1 cellular context compared by ENCODE assay signal in the genomic region with DNA sequence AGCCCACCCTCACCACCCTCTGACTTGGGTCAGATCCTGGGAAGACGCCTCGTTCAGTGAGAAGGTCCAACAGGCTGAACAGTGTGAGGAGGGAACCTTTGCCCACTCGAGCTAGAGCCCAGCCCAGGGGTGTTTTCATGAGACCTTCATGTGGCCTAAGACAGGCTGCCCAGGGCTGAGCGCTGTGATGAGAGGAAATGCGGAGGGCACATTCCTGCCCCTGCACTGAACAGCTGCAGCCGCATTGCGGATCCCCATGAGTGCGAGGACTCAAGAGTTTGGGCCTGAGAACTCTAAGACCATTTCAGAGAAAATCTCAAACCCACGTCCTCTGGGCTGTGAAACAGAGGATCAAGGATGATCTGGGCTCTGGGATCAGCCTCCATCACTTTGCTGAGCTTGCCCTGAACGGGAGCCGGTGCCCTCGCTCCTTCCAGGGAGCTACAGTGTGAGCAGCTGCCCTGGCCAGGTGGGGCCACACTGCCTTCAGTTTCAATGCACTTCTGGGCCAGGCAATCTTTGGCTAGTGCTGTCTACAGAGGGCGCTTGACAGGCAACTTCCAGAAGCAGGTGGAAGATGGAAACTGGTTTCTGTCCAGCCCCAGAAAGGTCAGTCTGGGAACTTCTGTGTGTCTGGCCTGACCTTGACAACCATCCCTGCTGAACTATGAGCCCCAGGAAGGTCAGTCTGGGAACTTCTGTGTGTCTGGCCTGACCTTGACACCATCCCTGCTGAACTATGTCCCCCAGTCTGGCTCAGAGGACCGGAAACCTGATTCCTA.
TF ChIP-seq lines count a peak whose summit lies in the region.

No MANE protein-coding gene starts in this region.

TF ChIP-seq in HepG2, 621 proteins besides CTCF, POLR2A, EP300 and RAD21 (continued from another document and continues in another):
- TF ChIP-seq, protein P1, sequence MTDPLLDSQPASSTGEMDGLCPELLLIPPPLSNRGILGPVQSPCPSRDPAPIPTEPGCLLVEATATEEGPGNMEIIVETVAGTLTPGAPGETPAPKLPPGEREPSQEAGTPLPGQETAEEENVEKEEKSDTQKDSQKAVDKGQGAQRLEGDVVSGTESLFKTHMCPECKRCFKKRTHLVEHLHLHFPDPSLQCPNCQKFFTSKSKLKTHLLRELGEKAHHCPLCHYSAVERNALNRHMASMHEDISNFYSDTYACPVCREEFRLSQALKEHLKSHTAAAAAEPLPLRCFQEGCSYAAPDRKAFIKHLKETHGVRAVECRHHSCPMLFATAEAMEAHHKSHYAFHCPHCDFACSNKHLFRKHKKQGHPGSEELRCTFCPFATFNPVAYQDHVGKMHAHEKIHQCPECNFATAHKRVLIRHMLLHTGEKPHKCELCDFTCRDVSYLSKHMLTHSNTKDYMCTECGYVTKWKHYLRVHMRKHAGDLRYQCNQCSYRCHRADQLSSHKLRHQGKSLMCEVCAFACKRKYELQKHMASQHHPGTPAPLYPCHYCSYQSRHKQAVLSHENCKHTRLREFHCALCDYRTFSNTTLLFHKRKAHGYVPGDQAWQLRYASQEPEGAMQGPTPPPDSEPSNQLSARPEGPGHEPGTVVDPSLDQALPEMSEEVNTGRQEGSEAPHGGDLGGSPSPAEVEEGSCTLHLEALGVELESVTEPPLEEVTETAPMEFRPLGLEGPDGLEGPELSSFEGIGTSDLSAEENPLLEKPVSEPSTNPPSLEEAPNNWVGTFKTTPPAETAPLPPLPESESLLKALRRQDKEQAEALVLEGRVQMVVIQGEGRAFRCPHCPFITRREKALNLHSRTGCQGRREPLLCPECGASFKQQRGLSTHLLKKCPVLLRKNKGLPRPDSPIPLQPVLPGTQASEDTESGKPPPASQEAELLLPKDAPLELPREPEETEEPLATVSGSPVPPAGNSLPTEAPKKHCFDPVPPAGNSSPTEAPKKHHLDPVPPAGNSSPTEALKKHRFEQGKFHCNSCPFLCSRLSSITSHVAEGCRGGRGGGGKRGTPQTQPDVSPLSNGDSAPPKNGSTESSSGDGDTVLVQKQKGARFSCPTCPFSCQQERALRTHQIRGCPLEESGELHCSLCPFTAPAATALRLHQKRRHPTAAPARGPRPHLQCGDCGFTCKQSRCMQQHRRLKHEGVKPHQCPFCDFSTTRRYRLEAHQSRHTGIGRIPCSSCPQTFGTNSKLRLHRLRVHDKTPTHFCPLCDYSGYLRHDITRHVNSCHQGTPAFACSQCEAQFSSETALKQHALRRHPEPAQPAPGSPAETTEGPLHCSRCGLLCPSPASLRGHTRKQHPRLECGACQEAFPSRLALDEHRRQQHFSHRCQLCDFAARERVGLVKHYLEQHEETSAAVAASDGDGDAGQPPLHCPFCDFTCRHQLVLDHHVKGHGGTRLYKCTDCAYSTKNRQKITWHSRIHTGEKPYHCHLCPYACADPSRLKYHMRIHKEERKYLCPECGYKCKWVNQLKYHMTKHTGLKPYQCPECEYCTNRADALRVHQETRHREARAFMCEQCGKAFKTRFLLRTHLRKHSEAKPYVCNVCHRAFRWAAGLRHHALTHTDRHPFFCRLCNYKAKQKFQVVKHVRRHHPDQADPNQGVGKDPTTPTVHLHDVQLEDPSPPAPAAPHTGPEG (CRISPR knock-in tag; IDR thresholded peaks at IDR 0.05) = no peak
- TF ChIP-seq ZNF264 (CRISPR knock-in tag; IDR thresholded peaks at IDR 0.05) = no peak
- no peak for TF ChIP-seq ZNF30 (CRISPR knock-in tag; IDR thresholded peaks at IDR 0.05)
- no peak for TF ChIP-seq ZNF468 (CRISPR knock-in tag; IDR thresholded peaks at IDR 0.05)
- TF ChIP-seq, protein P2, sequence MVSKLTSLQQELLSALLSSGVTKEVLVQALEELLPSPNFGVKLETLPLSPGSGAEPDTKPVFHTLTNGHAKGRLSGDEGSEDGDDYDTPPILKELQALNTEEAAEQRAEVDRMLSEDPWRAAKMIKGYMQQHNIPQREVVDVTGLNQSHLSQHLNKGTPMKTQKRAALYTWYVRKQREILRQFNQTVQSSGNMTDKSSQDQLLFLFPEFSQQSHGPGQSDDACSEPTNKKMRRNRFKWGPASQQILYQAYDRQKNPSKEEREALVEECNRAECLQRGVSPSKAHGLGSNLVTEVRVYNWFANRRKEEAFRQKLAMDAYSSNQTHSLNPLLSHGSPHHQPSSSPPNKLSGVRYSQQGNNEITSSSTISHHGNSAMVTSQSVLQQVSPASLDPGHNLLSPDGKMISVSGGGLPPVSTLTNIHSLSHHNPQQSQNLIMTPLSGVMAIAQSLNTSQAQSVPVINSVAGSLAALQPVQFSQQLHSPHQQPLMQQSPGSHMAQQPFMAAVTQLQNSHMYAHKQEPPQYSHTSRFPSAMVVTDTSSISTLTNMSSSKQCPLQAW (CRISPR knock-in tag; IDR thresholded peaks at IDR 0.05) = peak; percentile 68
- no peak for TF ChIP-seq CENPX (CRISPR knock-in tag; IDR thresholded peaks at IDR 0.05)
- no peak for TF ChIP-seq ZNF550 (CRISPR knock-in tag; IDR thresholded peaks at IDR 0.05; ENCODE audit: borderline replicate concordance)
- no peak for TF ChIP-seq THYN1 (CRISPR knock-in tag; IDR thresholded peaks at IDR 0.05; ENCODE audit: borderline replicate concordance, low read depth)
- TF ChIP-seq, protein P3, sequence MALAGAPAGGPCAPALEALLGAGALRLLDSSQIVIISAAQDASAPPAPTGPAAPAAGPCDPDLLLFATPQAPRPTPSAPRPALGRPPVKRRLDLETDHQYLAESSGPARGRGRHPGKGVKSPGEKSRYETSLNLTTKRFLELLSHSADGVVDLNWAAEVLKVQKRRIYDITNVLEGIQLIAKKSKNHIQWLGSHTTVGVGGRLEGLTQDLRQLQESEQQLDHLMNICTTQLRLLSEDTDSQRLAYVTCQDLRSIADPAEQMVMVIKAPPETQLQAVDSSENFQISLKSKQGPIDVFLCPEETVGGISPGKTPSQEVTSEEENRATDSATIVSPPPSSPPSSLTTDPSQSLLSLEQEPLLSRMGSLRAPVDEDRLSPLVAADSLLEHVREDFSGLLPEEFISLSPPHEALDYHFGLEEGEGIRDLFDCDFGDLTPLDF (CRISPR knock-in tag; IDR thresholded peaks at IDR 0.05) = no peak
- TF ChIP-seq, protein P4, sequence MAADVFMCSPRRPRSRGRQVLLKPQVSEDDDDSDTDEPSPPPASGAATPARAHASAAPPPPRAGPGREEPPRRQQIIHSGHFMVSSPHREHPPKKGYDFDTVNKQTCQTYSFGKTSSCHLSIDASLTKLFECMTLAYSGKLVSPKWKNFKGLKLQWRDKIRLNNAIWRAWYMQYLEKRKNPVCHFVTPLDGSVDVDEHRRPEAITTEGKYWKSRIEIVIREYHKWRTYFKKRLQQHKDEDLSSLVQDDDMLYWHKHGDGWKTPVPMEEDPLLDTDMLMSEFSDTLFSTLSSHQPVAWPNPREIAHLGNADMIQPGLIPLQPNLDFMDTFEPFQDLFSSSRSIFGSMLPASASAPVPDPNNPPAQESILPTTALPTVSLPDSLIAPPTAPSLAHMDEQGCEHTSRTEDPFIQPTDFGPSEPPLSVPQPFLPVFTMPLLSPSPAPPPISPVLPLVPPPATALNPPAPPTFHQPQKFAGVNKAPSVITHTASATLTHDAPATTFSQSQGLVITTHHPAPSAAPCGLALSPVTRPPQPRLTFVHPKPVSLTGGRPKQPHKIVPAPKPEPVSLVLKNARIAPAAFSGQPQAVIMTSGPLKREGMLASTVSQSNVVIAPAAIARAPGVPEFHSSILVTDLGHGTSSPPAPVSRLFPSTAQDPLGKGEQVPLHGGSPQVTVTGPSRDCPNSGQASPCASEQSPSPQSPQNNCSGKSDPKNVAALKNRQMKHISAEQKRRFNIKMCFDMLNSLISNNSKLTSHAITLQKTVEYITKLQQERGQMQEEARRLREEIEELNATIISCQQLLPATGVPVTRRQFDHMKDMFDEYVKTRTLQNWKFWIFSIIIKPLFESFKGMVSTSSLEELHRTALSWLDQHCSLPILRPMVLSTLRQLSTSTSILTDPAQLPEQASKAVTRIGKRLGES (CRISPR knock-in tag; IDR thresholded peaks at IDR 0.05; ENCODE audit: borderline replicate concordance) = no peak
- TF ChIP-seq, protein P5, sequence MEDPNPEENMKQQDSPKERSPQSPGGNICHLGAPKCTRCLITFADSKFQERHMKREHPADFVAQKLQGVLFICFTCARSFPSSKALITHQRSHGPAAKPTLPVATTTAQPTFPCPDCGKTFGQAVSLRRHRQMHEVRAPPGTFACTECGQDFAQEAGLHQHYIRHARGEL (CRISPR knock-in tag; IDR thresholded peaks at IDR 0.05) = no peak
- peak; percentile 49; the same call in 1 of the 2 replicates for TF ChIP-seq BORCS8-MEF2B (CRISPR knock-in tag; IDR thresholded peaks at IDR 0.05)
- no peak for TF ChIP-seq KLF11 (CRISPR knock-in tag; IDR thresholded peaks at IDR 0.05)
- TF ChIP-seq MEIS2 (CRISPR knock-in tag; IDR thresholded peaks at IDR 0.05) = peak; percentile 45; the same call in 1 of the 2 replicates
- no peak for TF ChIP-seq ZNF790 (CRISPR knock-in tag; IDR thresholded peaks at IDR 0.05; ENCODE audit: borderline replicate concordance)
- TF ChIP-seq, protein P6, sequence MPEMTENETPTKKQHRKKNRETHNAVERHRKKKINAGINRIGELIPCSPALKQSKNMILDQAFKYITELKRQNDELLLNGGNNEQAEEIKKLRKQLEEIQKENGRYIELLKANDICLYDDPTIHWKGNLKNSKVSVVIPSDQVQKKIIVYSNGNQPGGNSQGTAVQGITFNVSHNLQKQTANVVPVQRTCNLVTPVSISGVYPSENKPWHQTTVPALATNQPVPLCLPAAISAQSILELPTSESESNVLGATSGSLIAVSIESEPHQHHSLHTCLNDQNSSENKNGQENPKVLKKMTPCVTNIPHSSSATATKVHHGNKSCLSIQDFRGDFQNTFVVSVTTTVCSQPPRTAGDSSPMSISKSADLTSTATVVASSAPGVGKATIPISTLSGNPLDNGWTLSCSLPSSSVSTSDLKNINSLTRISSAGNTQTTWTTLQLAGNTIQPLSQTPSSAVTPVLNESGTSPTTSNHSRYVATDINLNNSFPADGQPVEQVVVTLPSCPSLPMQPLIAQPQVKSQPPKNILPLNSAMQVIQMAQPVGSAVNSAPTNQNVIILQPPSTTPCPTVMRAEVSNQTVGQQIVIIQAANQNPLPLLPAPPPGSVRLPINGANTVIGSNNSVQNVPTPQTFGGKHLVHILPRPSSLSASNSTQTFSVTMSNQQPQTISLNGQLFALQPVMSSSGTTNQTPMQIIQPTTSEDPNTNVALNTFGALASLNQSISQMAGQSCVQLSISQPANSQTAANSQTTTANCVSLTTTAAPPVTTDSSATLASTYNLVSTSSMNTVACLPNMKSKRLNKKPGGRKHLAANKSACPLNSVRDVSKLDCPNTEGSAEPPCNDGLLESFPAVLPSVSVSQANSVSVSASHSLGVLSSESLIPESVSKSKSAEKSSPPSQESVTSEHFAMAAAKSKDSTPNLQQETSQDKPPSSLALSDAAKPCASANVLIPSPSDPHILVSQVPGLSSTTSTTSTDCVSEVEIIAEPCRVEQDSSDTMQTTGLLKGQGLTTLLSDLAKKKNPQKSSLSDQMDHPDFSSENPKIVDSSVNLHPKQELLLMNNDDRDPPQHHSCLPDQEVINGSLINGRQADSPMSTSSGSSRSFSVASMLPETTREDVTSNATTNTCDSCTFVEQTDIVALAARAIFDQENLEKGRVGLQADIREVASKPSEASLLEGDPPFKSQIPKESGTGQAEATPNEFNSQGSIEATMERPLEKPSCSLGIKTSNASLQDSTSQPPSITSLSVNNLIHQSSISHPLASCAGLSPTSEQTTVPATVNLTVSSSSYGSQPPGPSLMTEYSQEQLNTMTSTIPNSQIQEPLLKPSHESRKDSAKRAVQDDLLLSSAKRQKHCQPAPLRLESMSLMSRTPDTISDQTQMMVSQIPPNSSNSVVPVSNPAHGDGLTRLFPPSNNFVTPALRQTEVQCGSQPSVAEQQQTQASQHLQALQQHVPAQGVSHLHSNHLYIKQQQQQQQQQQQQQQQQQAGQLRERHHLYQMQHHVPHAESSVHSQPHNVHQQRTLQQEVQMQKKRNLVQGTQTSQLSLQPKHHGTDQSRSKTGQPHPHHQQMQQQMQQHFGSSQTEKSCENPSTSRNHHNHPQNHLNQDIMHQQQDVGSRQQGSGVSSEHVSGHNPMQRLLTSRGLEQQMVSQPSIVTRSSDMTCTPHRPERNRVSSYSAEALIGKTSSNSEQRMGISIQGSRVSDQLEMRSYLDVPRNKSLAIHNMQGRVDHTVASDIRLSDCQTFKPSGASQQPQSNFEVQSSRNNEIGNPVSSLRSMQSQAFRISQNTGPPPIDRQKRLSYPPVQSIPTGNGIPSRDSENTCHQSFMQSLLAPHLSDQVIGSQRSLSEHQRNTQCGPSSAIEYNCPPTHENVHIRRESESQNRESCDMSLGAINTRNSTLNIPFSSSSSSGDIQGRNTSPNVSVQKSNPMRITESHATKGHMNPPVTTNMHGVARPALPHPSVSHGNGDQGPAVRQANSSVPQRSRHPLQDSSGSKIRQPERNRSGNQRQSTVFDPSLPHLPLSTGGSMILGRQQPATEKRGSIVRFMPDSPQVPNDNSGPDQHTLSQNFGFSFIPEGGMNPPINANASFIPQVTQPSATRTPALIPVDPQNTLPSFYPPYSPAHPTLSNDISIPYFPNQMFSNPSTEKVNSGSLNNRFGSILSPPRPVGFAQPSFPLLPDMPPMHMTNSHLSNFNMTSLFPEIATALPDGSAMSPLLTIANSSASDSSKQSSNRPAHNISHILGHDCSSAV (CRISPR knock-in tag; IDR thresholded peaks at IDR 0.05; ENCODE audit: borderline replicate concordance) = no peak
- peak; percentile 21 for TF ChIP-seq PHF20 (CRISPR knock-in tag; IDR thresholded peaks at IDR 0.05)
- TF ChIP-seq ZSCAN20 (CRISPR knock-in tag; IDR thresholded peaks at IDR 0.05; ENCODE audit: borderline replicate concordance) = 0 out of 2 replicates have a peak, but pooled peaks have one; percentile 32
- peak; percentile 21; the same call in 1 of the 2 replicates for TF ChIP-seq NFKB2 (CRISPR knock-in tag; IDR thresholded peaks at IDR 0.05; ENCODE audit: borderline replicate concordance)
- peak; percentile 45 for TF ChIP-seq GABPA (IDR thresholded peaks at IDR 0.05; ENCODE audit: low read depth, low read length)
- TF ChIP-seq GABPA (CRISPR knock-in tag; IDR thresholded peaks at IDR 0.05; ENCODE audit: low read depth) = peak; percentile 89
- TF ChIP-seq MAZ (IDR thresholded peaks at IDR 0.05; ENCODE audit: borderline replicate concordance, low read depth, low read length) = no peak
- 0 out of 2 replicates have a peak, but pooled peaks have one; percentile 36 for TF ChIP-seq MAZ (CRISPR knock-in tag; IDR thresholded peaks at IDR 0.05; ENCODE audit: low read depth)
- no peak for TF ChIP-seq TSC22D2 (CRISPR knock-in tag; IDR thresholded peaks at IDR 0.05; ENCODE audit: borderline replicate concordance)
- peak; percentile 96 for TF ChIP-seq HNF4A (CRISPR knock-in tag; IDR thresholded peaks at IDR 0.05)
- 0 out of 2 replicates have a peak, but pooled peaks have one; percentile 80 for TF ChIP-seq ZNF605 (CRISPR knock-in tag; IDR thresholded peaks at IDR 0.05)
- TF ChIP-seq, protein P7, sequence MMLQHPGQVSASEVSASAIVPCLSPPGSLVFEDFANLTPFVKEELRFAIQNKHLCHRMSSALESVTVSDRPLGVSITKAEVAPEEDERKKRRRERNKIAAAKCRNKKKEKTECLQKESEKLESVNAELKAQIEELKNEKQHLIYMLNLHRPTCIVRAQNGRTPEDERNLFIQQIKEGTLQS (CRISPR knock-in tag; IDR thresholded peaks at IDR 0.05) = no peak
